Comparison of ENCODE assay signal across 8 cellular contexts in genomic region chr18:6728809-6729246, GRCh38. TPM values are rescaled to one million over a fixed set of nuclear protein-coding genes. Genes with fewer than 3 reads are reported as not detected.
A peak's percentile ranks its signal among the peaks of the same experiment; 100 is the strongest.
DNase-seq lines count a peak whose midpoint lies in the region; ATAC-seq, FAIRE-seq and TF ChIP-seq lines count a peak whose summit lies in the region.

No MANE protein-coding gene starts in this region.

- FAIRE-seq in GM19239 (lab: Jason Lieb, UNC) = no peak

- intact Hi-C loops in psoas muscle (cut with DNase I) = loop anchor here (5.0 to 10.0 kb wide), 4 partner anchors 67 to 187 kb away; no protein-coding TSS in a partner anchor
- intact Hi-C loops in activated CD4-positive, alpha-beta memory T cell treated with anti-CD3 and anti-CD28 coated beads for 36 hours (cut with micrococcal nuclease) = no loop called here

- no peak overlapping the region for H3K27ac ChIP-seq in foreskin keratinocyte
- H3K27ac ChIP-seq in psoas muscle = peak overlapping the region; percentile 90

- peak; percentile 53 for ATAC-seq in SK-N-SH treated with all-trans-retinoic acid at 6 μM for 48 hours
- ATAC-seq in foreskin keratinocyte = peak; percentile 2
- ATAC-seq in psoas muscle = peak in 2 of 4 donors; percentile 1 to 12
- ATAC-seq in HG03378 (IDR thresholded peaks at IDR 0.05; ENCODE audit: unreplicated experiment) = no peak
- no peak for ATAC-seq in HG02798 (IDR thresholded peaks at IDR 0.05; ENCODE audit: poor library complexity, unreplicated experiment)

- peaks cover 4% of the 10 kb centered on the region for H3K4me1 ChIP-seq in foreskin keratinocyte
- peaks cover 20% of the 10 kb centered on the region for H3K4me1 ChIP-seq in psoas muscle

- H3K27ac Mint-ChIP-seq in activated CD4-positive, alpha-beta memory T cell treated with anti-CD3 and anti-CD28 coated beads for 36 hours = no peak overlapping the region

- H3K36me3 Mint-ChIP-seq in activated CD4-positive, alpha-beta memory T cell treated with anti-CD3 and anti-CD28 coated beads for 36 hours = no peaks in the 10 kb centered on the region

- POLR2A ChIA-PET in activated CD4-positive, alpha-beta memory T cell treated with anti-CD3 and anti-CD28 coated beads for 36 hours (lab: Charles Lee) = no interaction called here

- no peaks in the 10 kb centered on the region for H3K36me3 ChIP-seq in psoas muscle (ENCODE audit: insufficient read depth in 1 of 2, low read depth in 1 of 2)

- DNase-seq in GM12864 (ENCODE audit: low read depth) (no peak), foreskin keratinocyte (no peak), psoas muscle (no peak), GM19239 (ENCODE audit: insufficient read length, low spot score) (no peak)
- no peak for DNase-seq in activated CD4-positive, alpha-beta memory T cell treated with anti-CD3 and anti-CD28 coated beads for 36 hours

- H3K27me3 ChIP-seq in foreskin keratinocyte = no peaks in the 10 kb centered on the region
- H3K27me3 ChIP-seq in psoas muscle (ENCODE audit: insufficient read depth in 3 of 3, low read length in 2 of 3) = no peaks in the 10 kb centered on the region

- CTCF ChIA-PET in activated CD4-positive, alpha-beta memory T cell treated with anti-CD3 and anti-CD28 coated beads for 36 hours (lab: Charles Lee) = no interaction called here

- no peaks in the 10 kb centered on the region for H3K9me3 ChIP-seq in psoas muscle

- H3K4me3 ChIP-seq in GM12864 (ENCODE audit: low read depth, low read length) = peak overlapping the region; percentile 52; the same call in 1 of the 2 replicates
- peak overlapping the region; percentile 81 for H3K4me3 ChIP-seq in psoas muscle

- TF ChIP-seq CTCF in GM12864 (IDR thresholded peaks at IDR 0.05; ENCODE audit: low read depth, low read length, missing control alignments) (no peak), foreskin keratinocyte (conservative IDR thresholded peaks at IDR 0.05) (no peak), psoas muscle (IDR thresholded peaks at IDR 0.05) (no peak)

- 21 to 27% (median 25%) methylated on average over 5 of the region's 5 CpGs for WGBS in psoas muscle, 3 donors

- H3K27me3 Mint-ChIP-seq in activated CD4-positive, alpha-beta memory T cell treated with anti-CD3 and anti-CD28 coated beads for 36 hours = peaks cover 10% of the 10 kb centered on the region

- H3K9me3 Mint-ChIP-seq in activated CD4-positive, alpha-beta memory T cell treated with anti-CD3 and anti-CD28 coated beads for 36 hours = no peaks in the 10 kb centered on the region

- no peak overlapping the region for H3K4me3 Mint-ChIP-seq in activated CD4-positive, alpha-beta memory T cell treated with anti-CD3 and anti-CD28 coated beads for 36 hours

- H3K4me1 Mint-ChIP-seq in activated CD4-positive, alpha-beta memory T cell treated with anti-CD3 and anti-CD28 coated beads for 36 hours (ENCODE audit: low read depth) = peaks cover 5% of the 10 kb centered on the region

TF ChIP-seq in SK-N-SH treated with all-trans-retinoic acid at 6 μM for 48 hours, 23 proteins besides CTCF, POLR2A, EP300 and RAD21:
- TF ChIP-seq ZNF70 (CRISPR knock-in tag; IDR thresholded peaks at IDR 0.05) (no peak), TOX (CRISPR knock-in tag; IDR thresholded peaks at IDR 0.05; ENCODE audit: borderline replicate concordance) (no peak), ZNF8 (CRISPR knock-in tag; IDR thresholded peaks at IDR 0.05) (no peak), OSR1 (CRISPR knock-in tag; IDR thresholded peaks at IDR 0.05) (no peak), PPARA (CRISPR knock-in tag; IDR thresholded peaks at IDR 0.05; ENCODE audit: borderline replicate concordance) (no peak), ZNF565 (CRISPR knock-in tag; conservative IDR thresholded peaks at IDR 0.05; ENCODE audit: low read depth) (no peak), POU6F1 (CRISPR knock-in tag; IDR thresholded peaks at IDR 0.05; ENCODE audit: borderline replicate concordance, low read depth) (no peak)

RNA-seq across cellular contexts. Expression of gene ARHGAP28, which starts 0.7 kb away (rescaled TPM):
- total RNA-seq in foreskin keratinocyte (0.21 and 0.24 TPM in 2 replicates), psoas muscle (1 to 10 TPM; 2.1 to 8.8 (median 6.4) TPM)
- polyA plus RNA-seq in foreskin keratinocyte (0.03 and 0.06 TPM in 2 replicates), psoas muscle (1 to 10 TPM in 1 of 3 donors, under 1 TPM in 2; 0.65 to 3.0 (median 0.79) TPM)
- total RNA-seq in activated CD4-positive, alpha-beta memory T cell treated with anti-CD3 and anti-CD28 coated beads for 36 hours = not detected

Comparison
In these comparisons a context has a peak if more than half of its experiments do, and no peak if none do; other contexts are left out.
1. ATAC-seq: peak in SK-N-SH treated with all-trans-retinoic acid at 6 μM for 48 hours (single experiment) and foreskin keratinocyte (single experiment); none in HG03378 (single experiment) and HG02798 (single experiment).